ENCODE assay signal across 9 cellular contexts in the genomic region with DNA sequence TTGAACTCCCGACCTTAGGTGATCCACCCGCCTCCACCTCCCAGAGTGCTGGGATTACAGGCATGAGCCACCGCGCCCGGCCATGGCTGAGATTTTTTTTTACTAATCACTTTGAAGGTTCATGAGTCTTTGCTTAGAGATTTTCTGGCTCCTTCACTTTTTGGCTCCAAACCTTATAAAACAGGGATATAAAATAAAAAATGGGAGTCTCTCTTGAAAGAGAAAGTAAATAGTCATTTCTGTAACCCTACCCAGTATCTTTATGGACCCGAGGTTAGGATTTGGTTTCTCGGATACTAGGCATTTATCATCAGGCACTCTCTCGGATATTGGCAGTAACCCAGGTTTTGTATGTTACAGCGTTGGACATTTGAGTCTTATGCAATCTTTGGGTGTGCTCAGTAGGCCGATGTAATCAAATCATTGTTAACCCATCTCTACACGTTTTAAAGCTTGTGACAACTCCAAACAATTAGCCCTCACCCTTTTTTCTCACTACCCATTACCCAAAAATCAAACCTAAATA. TPM values are rescaled to one million over a fixed set of nuclear protein-coding genes. Genes with fewer than 3 reads are reported as not detected.
DNase-seq lines count a peak whose midpoint lies in the region; ATAC-seq and TF ChIP-seq lines count a peak whose summit lies in the region.
"Had no signal": no experiment of that assay in that cellular context is flagged by ENCODE, and none has a peak within 500 bp of the region (broad histone marks: within the 10 kb centered on the region; RNA-seq: fewer than 3 reads in every experiment).

No MANE protein-coding gene starts in this region.

- H3K36me3 Mint-ChIP-seq in activated naive CD8-positive, alpha-beta T cell treated with anti-CD3 and anti-CD28 coated beads, Interleukin-2, amount 50 U/mL, for 24 hours (ENCODE audit: low read depth), result no peaks in the 10 kb centered on the region

- H3K4me3 ChIP-seq in subcutaneous abdominal adipose tissue (ENCODE audit: low read depth in 1 of 5, low read length in 5 of 5), result peak overlapping the region in 2 of 5 donors; percentile 7 to 22
- H3K4me3 ChIP-seq in ascending aorta, result no peak overlapping the region

- H3K36me3 ChIP-seq in subcutaneous abdominal adipose tissue (ENCODE audit: control insufficient read depth in 5 of 5, insufficient read depth in 5 of 5, low read length in 5 of 5), result no peaks in the 10 kb centered on the region
- H3K36me3 ChIP-seq in ascending aorta, result no peaks in the 10 kb centered on the region

- ATAC-seq in left ventricle myocardium superior, result peak; percentile 69
- no peak for ATAC-seq in activated naive CD8-positive, alpha-beta T cell treated with anti-CD3 and anti-CD28 coated beads, Interleukin-2, amount 50 U/mL, for 24 hours
- no peak for ATAC-seq in HG02970 (IDR thresholded peaks at IDR 0.05; ENCODE audit: low FRiP score, unreplicated experiment)
- ATAC-seq: activated CD4-positive, alpha-beta T cell treated with anti-CD3 and anti-CD28 coated beads for 36 hours had no signal

- H3K9ac ChIP-seq in subcutaneous abdominal adipose tissue (ENCODE audit: low read length in 5 of 5), result no peak overlapping the region

- no peak for TF ChIP-seq CTCF in ascending aorta (IDR thresholded peaks at IDR 0.05)

- DNase-seq in HuH-7 (ENCODE audit: low spot score) (peak; percentile 24), SW480 (ENCODE audit: low spot score) (peak; percentile 39), left ventricle myocardium superior (no peak), ascending aorta (ENCODE audit: low spot score in 2 of 2) (no peak)
- no peak for DNase-seq in activated naive CD8-positive, alpha-beta T cell treated with anti-CD3 and anti-CD28 coated beads, Interleukin-2, amount 50 U/mL, for 24 hours
- no peak for DNase-seq in stimulated activated CD4-positive, alpha-beta T cell treated with anti-CD3 and anti-CD28 coated beads, Interleukin-12 subunit alpha, Interleukin-12 subunit beta, amount 100 ng/mL, for 4 hours
- DNase-seq: activated CD4-positive, alpha-beta T cell treated with anti-CD3 and anti-CD28 coated beads for 36 hours had no signal

- peaks cover 2% of the 10 kb centered on the region for H3K27me3 Mint-ChIP-seq in activated naive CD8-positive, alpha-beta T cell treated with anti-CD3 and anti-CD28 coated beads, Interleukin-2, amount 50 U/mL, for 24 hours

- H3K9me3 Mint-ChIP-seq in activated naive CD8-positive, alpha-beta T cell treated with anti-CD3 and anti-CD28 coated beads, Interleukin-2, amount 50 U/mL, for 24 hours, result no peaks in the 10 kb centered on the region

- no peak overlapping the region for H3K4me3 Mint-ChIP-seq in activated naive CD8-positive, alpha-beta T cell treated with anti-CD3 and anti-CD28 coated beads, Interleukin-2, amount 50 U/mL, for 24 hours
- H3K4me3 Mint-ChIP-seq: activated CD4-positive, alpha-beta T cell treated with anti-CD3 and anti-CD28 coated beads for 36 hours had no signal

- peak overlapping the region; percentile 69 for H3K27ac ChIP-seq in subcutaneous abdominal adipose tissue (ENCODE audit: low read depth, low read length)
- no peak overlapping the region for H3K27ac ChIP-seq in ascending aorta

- H3K9me3 ChIP-seq in subcutaneous abdominal adipose tissue (ENCODE audit: control insufficient read depth in 5 of 5, low read length in 5 of 5), result no peaks in the 10 kb centered on the region
- H3K9me3 ChIP-seq in ascending aorta, result no peaks in the 10 kb centered on the region

- H3K4me1 Mint-ChIP-seq in activated naive CD8-positive, alpha-beta T cell treated with anti-CD3 and anti-CD28 coated beads, Interleukin-2, amount 50 U/mL, for 24 hours, result peaks cover 12% of the 10 kb centered on the region

- intact Hi-C loops in left ventricle myocardium superior (cut with micrococcal nuclease), result no loop called here
- intact Hi-C loops in ascending aorta (cut with DNase I), result no loop called here

- no peak overlapping the region for H3K27ac Mint-ChIP-seq in activated naive CD8-positive, alpha-beta T cell treated with anti-CD3 and anti-CD28 coated beads, Interleukin-2, amount 50 U/mL, for 24 hours
- H3K27ac Mint-ChIP-seq: activated CD4-positive, alpha-beta T cell treated with anti-CD3 and anti-CD28 coated beads for 36 hours had no signal

- no peaks in the 10 kb centered on the region for H3K27me3 ChIP-seq in subcutaneous abdominal adipose tissue (ENCODE audit: control insufficient read depth in 5 of 5, insufficient read depth in 4 of 5, low read length in 5 of 5)
- no peaks in the 10 kb centered on the region for H3K27me3 ChIP-seq in ascending aorta

- peaks cover 4 to 38% (median 19%) of the 10 kb centered on the region in 5 donors for H3K4me1 ChIP-seq in subcutaneous abdominal adipose tissue (ENCODE audit: control insufficient read depth in 5 of 5, insufficient read depth in 5 of 5, low read length in 5 of 5)
- peaks cover 0 to 3% of the 10 kb centered on the region in 2 donors for H3K4me1 ChIP-seq in ascending aorta

RNA-seq across cellular contexts. Expression of gene STXBP1, which starts 25.3 kb away (rescaled TPM):
- 49.4 TPM for total RNA-seq in left ventricle myocardium superior
- 29.3 TPM for total RNA-seq in ascending aorta

Comparison
In these comparisons a context has a peak if more than half of its experiments do, and no peak if none do; other contexts are left out.
1. DNase-seq: peak in HuH-7 (single experiment) and SW480 (single experiment); none in left ventricle myocardium superior (single experiment), activated naive CD8-positive, alpha-beta T cell treated with anti-CD3 and anti-CD28 coated beads, Interleukin-2, amount 50 U/mL, for 24 hours (single experiment), ascending aorta (0 of 2) and stimulated activated CD4-positive, alpha-beta T cell treated with anti-CD3 and anti-CD28 coated beads, Interleukin-12 subunit alpha, Interleukin-12 subunit beta, amount 100 ng/mL, for 4 hours (single experiment).